ENCODE assay signal across 16 cellular contexts in the genomic region with DNA sequence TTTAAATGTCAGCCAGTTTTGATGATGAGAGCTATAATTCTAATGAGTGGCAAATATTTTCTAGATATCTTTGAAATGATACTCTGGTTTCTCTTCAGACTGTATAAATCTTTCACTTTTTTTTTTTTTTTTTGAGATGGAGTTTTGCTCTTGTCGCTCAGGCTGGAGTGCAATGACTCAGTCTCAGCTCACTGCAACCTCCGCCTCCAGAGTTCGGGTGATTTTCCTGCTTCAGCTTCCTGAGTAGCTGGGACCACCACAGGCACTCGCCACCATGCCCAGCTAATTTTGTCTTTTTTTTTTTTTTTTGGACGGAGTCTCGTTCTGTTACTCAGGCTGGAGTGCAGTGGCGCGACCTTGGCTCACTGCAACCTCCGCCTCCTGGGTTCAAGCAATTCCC.
DNase-seq lines count a peak whose midpoint lies in the region; ATAC-seq, FAIRE-seq and TF ChIP-seq lines count a peak whose summit lies in the region.
"Had no signal": no experiment of that assay in that cellular context is flagged by ENCODE, and none has a peak within 500 bp of the region (broad histone marks: within the 10 kb centered on the region; RNA-seq: fewer than 3 reads in every experiment).

No MANE protein-coding gene starts in this region.

- TF ChIP-seq POLR2A in GM12891 (IDR thresholded peaks at IDR 0.05; ENCODE audit: low read depth, low read length): no peak

- no peaks in the 10 kb centered on the region for H3K9me3 ChIP-seq in T-helper 17 cell (ENCODE audit: control insufficient read depth, low read length, poor library complexity, severe bottlenecking)
- H3K9me3 ChIP-seq: uterus had no signal

- no peak for FAIRE-seq in GM12891 (lab: Jason Lieb, UNC)

- peak; percentile 72 for DNase-seq in A172 (ENCODE audit: low spot score)
- peak; percentile 87 for DNase-seq in M059J (ENCODE audit: low read depth)
- DNase-seq in cardiac fibroblast (ENCODE audit: low read depth in 2 of 2): peak; percentile 72 to 83
- DNase-seq in kidney glomerular epithelial cell (lab: John Stamatoyannopoulos, UW): peak; percentile 36
- no peak for DNase-seq in GM12891 (ENCODE audit: insufficient read length, low spot score)
- DNase-seq in NOMO-1 treated with dmso at 0.1 percent for 144 hours (lab: John Stamatoyannopoulos, UW; ENCODE audit: unreplicated experiment): no peak
- no peak for DNase-seq in T-helper 17 cell
- DNase-seq in activated effector memory CD4-positive, alpha-beta T cell treated with Interleukin-2 at 50 U/mL for 16 hours: no peak
- DNase-seq: 8988T; activated effector memory CD4-positive, alpha-beta T cell treated with anti-CD3 and anti-CD28 coated beads, Interleukin-2, amount 50 U/mL, for 16 hours; endodermal cell; GDM1; naive thymus-derived CD8-positive, alpha-beta T cell; retina; stimulated activated CD4-positive, alpha-beta T cell treated with anti-CD3 and anti-CD28 coated beads, Interleukin-4, amount 100 ng/mL, for 24 hours; uterus had no signal

- H3K4me3 ChIP-seq in cardiac fibroblast (replicated peaks in 1 of 2; ENCODE audit: low read depth in 2 of 2, low read length in 2 of 2): peak overlapping the region in 1 of 2 donors; percentile 25
- H3K4me3 ChIP-seq: uterus had no signal

- no peak for TF ChIP-seq CTCF in cardiac fibroblast (IDR thresholded peaks at IDR 0.05; ENCODE audit: low read depth, low read length)

- H3K36me3 Mint-ChIP-seq in T-helper 17 cell (ENCODE audit: low read depth): no peaks in the 10 kb centered on the region
- H3K36me3 Mint-ChIP-seq: naive thymus-derived CD8-positive, alpha-beta T cell had no signal

- H3K4me1 Mint-ChIP-seq in T-helper 17 cell: peaks cover 6% of the 10 kb centered on the region
- H3K4me1 Mint-ChIP-seq: naive thymus-derived CD8-positive, alpha-beta T cell had no signal

- peaks cover 40% of the 10 kb centered on the region for H3K27me3 Mint-ChIP-seq in T-helper 17 cell

- no peak for ATAC-seq in T-helper 17 cell
- ATAC-seq: naive thymus-derived CD8-positive, alpha-beta T cell had no signal

- no peak overlapping the region for H3K27ac Mint-ChIP-seq in T-helper 17 cell
- H3K27ac Mint-ChIP-seq: endodermal cell; naive thymus-derived CD8-positive, alpha-beta T cell had no signal

- H3K4me3 Mint-ChIP-seq in T-helper 17 cell: no peak overlapping the region
- H3K4me3 Mint-ChIP-seq: endodermal cell; naive thymus-derived CD8-positive, alpha-beta T cell had no signal

TF ChIP-seq in GM12891, 5 proteins besides CTCF, POLR2A, EP300 and RAD21:
- no peak for TF ChIP-seq TAF1 (IDR thresholded peaks at IDR 0.05; ENCODE audit: low read depth, low read length)
- no peak for TF ChIP-seq SPI1 (IDR thresholded peaks at IDR 0.05; ENCODE audit: low read depth, low read length)
- no peak for TF ChIP-seq POLR2AphosphoS5 (IDR thresholded peaks at IDR 0.05; ENCODE audit: low read depth, low read length)
- TF ChIP-seq PAX5 (IDR thresholded peaks at IDR 0.05; ENCODE audit: insufficient read depth, low read length, severe bottlenecking): no peak
- TF ChIP-seq POU2F2 (IDR thresholded peaks at IDR 0.05; ENCODE audit: low read depth, low read length): no peak
TF ChIP-seq in GM12891: peak in this region for 0.

Comparison
In these comparisons a context has a peak if more than half of its experiments do, and no peak if none do; other contexts are left out.
1. DNase-seq: peak in A172 (single experiment), M059J (single experiment), cardiac fibroblast (2 of 2) and kidney glomerular epithelial cell (single experiment); none in GM12891 (single experiment), NOMO-1 treated with dmso at 0.1 percent for 144 hours (single experiment), T-helper 17 cell (0 of 3) and activated effector memory CD4-positive, alpha-beta T cell treated with Interleukin-2 at 50 U/mL for 16 hours (single experiment).